Comparison of ENCODE assay signal across 8 cellular contexts in genomic region chr12:93966516-93967133, GRCh38.
"Had no signal": no experiment of that assay in that cellular context is flagged by ENCODE, and none has a peak within 500 bp of the region (broad histone marks: within the 10 kb centered on the region; RNA-seq: fewer than 3 reads in every experiment).

No MANE protein-coding gene starts in this region.

- DNase-seq: GDM1, GF-D8 had no signal

- H3K4me3 ChIP-seq: GM12878 had no signal

- ATAC-seq: GM12878 had no signal

- FAIRE-seq: G401.6, GM12878, GM12891, GM12892, GM18507, GM19239 had no signal
